In the genomic region with DNA sequence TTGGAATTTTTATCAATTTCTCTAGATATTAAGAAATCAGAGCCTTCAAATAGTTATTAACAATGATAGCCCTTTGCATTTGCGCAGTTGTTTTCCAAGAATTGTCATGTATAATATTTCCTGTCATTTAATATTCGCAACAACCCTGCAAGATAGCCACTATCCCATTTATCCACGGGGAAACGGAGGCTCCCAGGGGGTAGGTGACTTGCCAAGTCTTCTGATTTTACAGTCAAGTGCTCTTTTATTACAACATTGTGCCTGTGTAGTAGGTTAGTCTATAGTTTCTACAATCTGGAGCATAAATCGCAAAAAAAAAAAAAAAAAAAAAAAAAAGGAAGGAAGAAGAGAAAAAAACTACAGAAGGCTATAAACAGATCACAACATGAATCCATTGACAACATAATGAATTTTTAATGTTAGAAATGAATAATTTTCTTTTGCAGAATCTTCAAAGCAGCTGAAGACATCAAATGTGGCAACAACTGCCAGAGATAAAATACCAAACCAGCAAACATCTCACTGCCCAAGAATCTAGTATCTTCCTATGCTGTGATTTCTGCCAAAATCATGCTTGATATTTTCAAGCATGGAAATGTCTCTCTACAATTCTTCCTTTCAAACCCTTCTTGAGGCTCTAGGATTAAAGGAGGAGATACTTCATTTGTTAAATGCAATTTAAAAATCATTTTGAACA, we compare ENCODE assay signal across 2 cellular contexts.
A peak's percentile ranks its signal among the peaks of the same experiment; 100 is the strongest.
TF ChIP-seq lines count a peak whose summit lies in the region.

No MANE protein-coding gene starts in this region.

TF ChIP-seq in IMR-90, 13 proteins besides CTCF, POLR2A, EP300 and RAD21:
- peak; percentile 19; the same call in 1 of the 2 replicates for TF ChIP-seq CEBPB (IDR thresholded peaks at IDR 0.05; ENCODE audit: low read depth, low read length)
- TF ChIP-seq MAFK (IDR thresholded peaks at IDR 0.05; ENCODE audit: low read depth, low read length), result no peak
- no peak for TF ChIP-seq MXI1 (IDR thresholded peaks at IDR 0.05; ENCODE audit: borderline replicate concordance, low read depth, low read length)

TF ChIP-seq in K562, 482 proteins besides CTCF, POLR2A, EP300 and RAD21:
- TF ChIP-seq CBFB (CRISPR knock-in tag; IDR thresholded peaks at IDR 0.05), result no peak
- TF ChIP-seq NEUROD1 (IDR thresholded peaks at IDR 0.05; ENCODE audit: borderline replicate concordance, low read depth, low read length, partially characterized antibody), result no peak
- TF ChIP-seq IFI16 (CRISPR knock-in tag; IDR thresholded peaks at IDR 0.05), result no peak
- no peak for TF ChIP-seq ZNF277 (CRISPR knock-in tag; IDR thresholded peaks at IDR 0.05; ENCODE audit: borderline replicate concordance)
- TF ChIP-seq, protein P1, sequence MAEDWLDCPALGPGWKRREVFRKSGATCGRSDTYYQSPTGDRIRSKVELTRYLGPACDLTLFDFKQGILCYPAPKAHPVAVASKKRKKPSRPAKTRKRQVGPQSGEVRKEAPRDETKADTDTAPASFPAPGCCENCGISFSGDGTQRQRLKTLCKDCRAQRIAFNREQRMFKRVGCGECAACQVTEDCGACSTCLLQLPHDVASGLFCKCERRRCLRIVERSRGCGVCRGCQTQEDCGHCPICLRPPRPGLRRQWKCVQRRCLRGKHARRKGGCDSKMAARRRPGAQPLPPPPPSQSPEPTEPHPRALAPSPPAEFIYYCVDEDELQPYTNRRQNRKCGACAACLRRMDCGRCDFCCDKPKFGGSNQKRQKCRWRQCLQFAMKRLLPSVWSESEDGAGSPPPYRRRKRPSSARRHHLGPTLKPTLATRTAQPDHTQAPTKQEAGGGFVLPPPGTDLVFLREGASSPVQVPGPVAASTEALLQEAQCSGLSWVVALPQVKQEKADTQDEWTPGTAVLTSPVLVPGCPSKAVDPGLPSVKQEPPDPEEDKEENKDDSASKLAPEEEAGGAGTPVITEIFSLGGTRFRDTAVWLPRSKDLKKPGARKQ (CRISPR knock-in tag; IDR thresholded peaks at IDR 0.05), result no peak
- TF ChIP-seq NFATC3 (IDR thresholded peaks at IDR 0.05), result no peak
- TF ChIP-seq SMAD1 (IDR thresholded peaks at IDR 0.05; ENCODE audit: low read depth, low read length, partially characterized antibody), result no peak
- no peak for TF ChIP-seq BMI1 (IDR thresholded peaks at IDR 0.05; ENCODE audit: low read length)
TF ChIP-seq in K562: peak in this region for 0.
